In the genomic region with DNA sequence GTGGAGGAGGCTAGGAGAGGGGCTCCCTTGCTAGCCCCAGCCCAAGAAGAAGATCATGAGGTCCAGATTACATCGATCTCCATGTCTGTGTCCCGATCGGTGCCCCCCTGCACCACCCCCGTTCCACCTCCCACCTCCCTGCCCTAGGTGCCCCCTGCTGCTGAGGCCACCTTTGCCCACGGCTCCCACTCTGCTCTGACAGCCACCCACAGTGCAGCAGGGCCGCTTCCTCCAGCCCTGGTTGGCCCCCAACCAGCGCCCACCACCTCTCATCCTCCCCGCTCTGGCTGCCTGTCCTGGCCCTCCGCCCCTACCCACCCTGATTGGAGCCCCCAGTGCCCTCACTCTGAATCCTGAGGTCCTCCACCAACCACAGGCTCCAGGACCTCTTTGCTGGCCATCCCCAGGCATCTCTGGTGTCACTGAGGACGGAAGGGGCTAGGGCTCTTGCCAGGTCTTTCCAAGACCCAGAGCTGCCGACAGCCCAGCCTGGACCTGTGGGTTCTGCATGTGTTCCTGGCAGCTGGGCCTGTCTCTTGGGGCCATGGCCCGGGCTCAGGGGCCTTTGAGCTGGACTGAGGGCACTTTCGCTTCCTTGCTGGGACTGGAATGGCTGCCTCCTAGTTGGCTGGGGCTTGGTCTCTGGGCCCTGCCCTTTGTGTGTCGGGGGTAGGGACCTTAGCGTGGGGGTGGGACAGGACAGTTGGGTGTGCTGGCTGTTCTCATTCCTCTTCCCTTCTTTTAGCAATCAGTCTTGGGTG, we compare ENCODE assay signal across 22 cellular contexts.
"Had no signal": no experiment of that assay in that cellular context is flagged by ENCODE, and none has a peak within 500 bp of the region (broad histone marks: within the 10 kb centered on the region; RNA-seq: fewer than 3 reads in every experiment).

No MANE protein-coding gene starts in this region.

- H3K27ac Mint-ChIP-seq: activated naive CD4-positive, alpha-beta T cell treated with anti-CD3 and anti-CD28 coated beads for 36 hours; activated naive CD8-positive, alpha-beta T cell treated with anti-CD3 and anti-CD28 coated beads for 36 hours; activated T-helper 1 cell treated with anti-CD3 and anti-CD28 coated beads, Interleukin-12 subunit alpha, Interleukin-12 subunit beta, Interleukin-2, Interleukin-4 antibody, amounts not matched to agents 30 ng/mL and 10 ng/mL and 1 ng/mL, durations not matched to agents 14 hours and 24 hours and 36 hours; neural progenitor cell; T-helper 1 cell treated with Interleukin-12 subunit alpha and Interleukin-12 subunit beta and Interleukin-4 antibody, amounts not matched to agents 30 μg/mL and 1 μg/mL, for 36 hours had no signal

- H2AFZ ChIP-seq: neural progenitor cell had no signal

- H3K36me3 ChIP-seq: adrenal gland, cardiac muscle cell, colonic mucosa, gastrocnemius medialis, neural progenitor cell, right atrium auricular region, thoracic aorta, uterus had no signal

- ATAC-seq: body of pancreas, gastrocnemius medialis, left ventricle myocardium superior had no signal

- H3K4me3 ChIP-seq: adrenal gland, body of pancreas, cardiac muscle cell, colonic mucosa, gastrocnemius medialis, neural progenitor cell, right atrium auricular region, thoracic aorta, uterus had no signal

- DNase-seq: aorta; body of pancreas; cerebellar nuclear complex; effector CD8-positive, alpha-beta T cell; gastrocnemius medialis; left cardiac atrium; mammary epithelial cell; midbrain; uterus had no signal

- H3K9ac ChIP-seq: neural progenitor cell had no signal

- H3K4me2 ChIP-seq: neural progenitor cell had no signal

- H3K4me1 ChIP-seq: adrenal gland, body of pancreas, colonic mucosa, gastrocnemius medialis, neural progenitor cell, uterus had no signal

- H3K4me3 Mint-ChIP-seq: activated naive CD4-positive, alpha-beta T cell treated with anti-CD3 and anti-CD28 coated beads for 36 hours; activated naive CD8-positive, alpha-beta T cell treated with anti-CD3 and anti-CD28 coated beads for 36 hours; activated T-helper 1 cell treated with anti-CD3 and anti-CD28 coated beads, Interleukin-12 subunit alpha, Interleukin-12 subunit beta, Interleukin-2, Interleukin-4 antibody, amounts not matched to agents 30 ng/mL and 10 ng/mL and 1 ng/mL, durations not matched to agents 14 hours and 24 hours and 36 hours; naive thymus-derived CD4-positive, alpha-beta T cell; neural progenitor cell; T-helper 1 cell treated with Interleukin-12 subunit alpha and Interleukin-12 subunit beta and Interleukin-4 antibody, amounts not matched to agents 30 μg/mL and 1 μg/mL, for 36 hours had no signal

- H3K9me3 Mint-ChIP-seq: activated naive CD4-positive, alpha-beta T cell treated with anti-CD3 and anti-CD28 coated beads for 36 hours; activated naive CD8-positive, alpha-beta T cell treated with anti-CD3 and anti-CD28 coated beads for 36 hours; activated T-helper 1 cell treated with anti-CD3 and anti-CD28 coated beads, Interleukin-12 subunit alpha, Interleukin-12 subunit beta, Interleukin-2, Interleukin-4 antibody, amounts not matched to agents 30 ng/mL and 10 ng/mL and 1 ng/mL, durations not matched to agents 14 hours and 24 hours and 36 hours; naive thymus-derived CD4-positive, alpha-beta T cell; neural progenitor cell; T-helper 1 cell treated with Interleukin-12 subunit alpha and Interleukin-12 subunit beta and Interleukin-4 antibody, amounts not matched to agents 30 μg/mL and 1 μg/mL, for 36 hours had no signal

- H3K27me3 Mint-ChIP-seq: activated naive CD8-positive, alpha-beta T cell treated with anti-CD3 and anti-CD28 coated beads for 36 hours had no signal

- H3K36me3 Mint-ChIP-seq: activated naive CD8-positive, alpha-beta T cell treated with anti-CD3 and anti-CD28 coated beads for 36 hours; naive thymus-derived CD4-positive, alpha-beta T cell; neural progenitor cell had no signal

- H3K27me3 ChIP-seq: adrenal gland, body of pancreas, colonic mucosa, right atrium auricular region, uterus had no signal

- H3K9me3 ChIP-seq: adrenal gland, body of pancreas, colonic mucosa, gastrocnemius medialis, right atrium auricular region, thoracic aorta, uterus had no signal

- H3K27ac ChIP-seq: adrenal gland, body of pancreas, cardiac muscle cell, colonic mucosa, gastrocnemius medialis, neural progenitor cell, right atrium auricular region, thoracic aorta, uterus, VCaP had no signal
